1 cellular context compared by ENCODE assay signal in the genomic region with DNA sequence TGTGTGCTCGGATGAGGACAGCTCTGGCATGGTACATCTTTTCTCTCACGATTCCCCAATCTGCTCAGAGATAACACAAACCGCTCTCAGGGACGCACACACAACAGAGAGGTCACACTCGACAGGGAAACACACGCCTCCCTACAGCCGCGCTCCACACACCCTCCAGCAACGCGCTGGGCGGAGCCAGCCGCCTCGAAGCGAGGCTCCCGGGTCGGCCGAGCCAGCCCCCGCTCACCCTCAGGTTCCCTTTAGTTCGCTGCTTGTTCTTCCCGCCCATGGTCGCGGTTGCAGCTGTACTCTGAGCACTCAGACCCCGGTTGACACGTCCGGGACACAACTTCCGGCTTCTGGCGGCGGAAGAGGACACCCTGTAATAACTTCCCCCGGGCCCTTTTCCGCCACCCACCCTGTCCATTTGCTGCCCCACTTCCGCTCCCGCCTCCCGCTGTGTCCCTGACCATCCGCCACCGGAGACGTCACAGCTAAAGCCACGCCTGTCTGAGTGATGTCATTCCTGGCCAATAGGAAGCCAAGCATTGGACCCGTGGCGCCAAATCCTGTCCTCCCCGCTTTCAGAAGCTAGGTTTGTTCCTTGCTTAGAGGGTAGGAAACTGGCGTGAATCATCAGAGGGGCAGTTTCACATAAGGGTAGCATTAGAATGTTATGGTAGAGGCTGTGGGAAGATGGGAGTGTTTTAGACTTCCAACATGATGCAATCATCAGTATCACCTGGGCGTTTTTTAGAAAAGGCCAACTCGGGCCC.
A peak's percentile ranks its signal among the peaks of the same experiment; 100 is the strongest.
TF ChIP-seq lines count a peak whose summit lies in the region.

A gene with protein sequence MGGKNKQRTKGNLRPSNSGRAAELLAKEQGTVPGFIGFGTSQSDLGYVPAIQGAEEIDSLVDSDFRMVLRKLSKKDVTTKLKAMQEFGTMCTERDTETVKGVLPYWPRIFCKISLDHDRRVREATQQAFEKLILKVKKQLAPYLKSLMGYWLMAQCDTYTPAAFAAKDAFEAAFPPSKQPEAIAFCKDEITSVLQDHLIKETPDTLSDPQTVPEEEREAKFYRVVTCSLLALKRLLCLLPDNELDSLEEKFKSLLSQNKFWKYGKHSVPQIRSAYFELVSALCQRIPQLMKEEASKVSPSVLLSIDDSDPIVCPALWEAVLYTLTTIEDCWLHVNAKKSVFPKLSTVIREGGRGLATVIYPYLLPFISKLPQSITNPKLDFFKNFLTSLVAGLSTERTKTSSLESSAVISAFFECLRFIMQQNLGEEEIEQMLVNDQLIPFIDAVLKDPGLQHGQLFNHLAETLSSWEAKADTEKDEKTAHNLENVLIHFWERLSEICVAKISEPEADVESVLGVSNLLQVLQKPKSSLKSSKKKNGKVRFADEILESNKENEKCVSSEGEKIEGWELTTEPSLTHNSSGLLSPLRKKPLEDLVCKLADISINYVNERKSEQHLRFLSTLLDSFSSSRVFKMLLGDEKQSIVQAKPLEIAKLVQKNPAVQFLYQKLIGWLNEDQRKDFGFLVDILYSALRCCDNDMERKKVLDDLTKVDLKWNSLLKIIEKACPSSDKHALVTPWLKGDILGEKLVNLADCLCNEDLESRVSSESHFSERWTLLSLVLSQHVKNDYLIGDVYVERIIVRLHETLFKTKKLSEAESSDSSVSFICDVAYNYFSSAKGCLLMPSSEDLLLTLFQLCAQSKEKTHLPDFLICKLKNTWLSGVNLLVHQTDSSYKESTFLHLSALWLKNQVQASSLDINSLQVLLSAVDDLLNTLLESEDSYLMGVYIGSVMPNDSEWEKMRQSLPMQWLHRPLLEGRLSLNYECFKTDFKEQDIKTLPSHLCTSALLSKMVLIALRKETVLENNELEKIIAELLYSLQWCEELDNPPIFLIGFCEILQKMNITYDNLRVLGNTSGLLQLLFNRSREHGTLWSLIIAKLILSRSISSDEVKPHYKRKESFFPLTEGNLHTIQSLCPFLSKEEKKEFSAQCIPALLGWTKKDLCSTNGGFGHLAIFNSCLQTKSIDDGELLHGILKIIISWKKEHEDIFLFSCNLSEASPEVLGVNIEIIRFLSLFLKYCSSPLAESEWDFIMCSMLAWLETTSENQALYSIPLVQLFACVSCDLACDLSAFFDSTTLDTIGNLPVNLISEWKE (N-terminal part only) (minus strand): TSS at position 352 of the 767 bp plus-strand sequence. CDS start 72 bp downstream, at position 280.

TF ChIP-seq in HepG2, 621 proteins besides CTCF, POLR2A, EP300 and RAD21 (continued from another document and continues in another):
- TF ChIP-seq, protein P1, sequence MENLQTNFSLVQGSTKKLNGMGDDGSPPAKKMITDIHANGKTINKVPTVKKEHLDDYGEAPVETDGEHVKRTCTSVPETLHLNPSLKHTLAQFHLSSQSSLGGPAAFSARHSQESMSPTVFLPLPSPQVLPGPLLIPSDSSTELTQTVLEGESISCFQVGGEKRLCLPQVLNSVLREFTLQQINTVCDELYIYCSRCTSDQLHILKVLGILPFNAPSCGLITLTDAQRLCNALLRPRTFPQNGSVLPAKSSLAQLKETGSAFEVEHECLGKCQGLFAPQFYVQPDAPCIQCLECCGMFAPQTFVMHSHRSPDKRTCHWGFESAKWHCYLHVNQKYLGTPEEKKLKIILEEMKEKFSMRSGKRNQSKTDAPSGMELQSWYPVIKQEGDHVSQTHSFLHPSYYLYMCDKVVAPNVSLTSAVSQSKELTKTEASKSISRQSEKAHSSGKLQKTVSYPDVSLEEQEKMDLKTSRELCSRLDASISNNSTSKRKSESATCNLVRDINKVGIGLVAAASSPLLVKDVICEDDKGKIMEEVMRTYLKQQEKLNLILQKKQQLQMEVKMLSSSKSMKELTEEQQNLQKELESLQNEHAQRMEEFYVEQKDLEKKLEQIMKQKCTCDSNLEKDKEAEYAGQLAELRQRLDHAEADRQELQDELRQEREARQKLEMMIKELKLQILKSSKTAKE (CRISPR knock-in tag; IDR thresholded peaks at IDR 0.05; ENCODE audit: borderline replicate concordance): no peak
- TF ChIP-seq SOX13 (IDR thresholded peaks at IDR 0.05) (no peak), SOX13 (CRISPR knock-in tag; conservative IDR thresholded peaks at IDR 0.05 in 1 of 2, IDR thresholded peaks at IDR 0.05 in 1 of 2) (no peak), POLR2G (IDR thresholded peaks at IDR 0.05; ENCODE audit: low read depth, low read length) (peak; percentile 88), ZNF790 (CRISPR knock-in tag; IDR thresholded peaks at IDR 0.05; ENCODE audit: borderline replicate concordance) (no peak), CEBPB (IDR thresholded peaks at IDR 0.05; ENCODE audit: borderline replicate concordance, low read depth, low read length) (peak; percentile 71), ELF1 (CRISPR knock-in tag; IDR thresholded peaks at IDR 0.05) (peak; percentile 93), BRCA1 (CRISPR knock-in tag; IDR thresholded peaks at IDR 0.05) (0 out of 2 replicates have a peak, but pooled peaks have one; percentile 51), ATF7 (IDR thresholded peaks at IDR 0.05) (peak; percentile 95), ATF7 (CRISPR knock-in tag; IDR thresholded peaks at IDR 0.05) (peak; percentile 99), NR2F2 (IDR thresholded peaks at IDR 0.05; ENCODE audit: borderline replicate concordance, low read depth) (no peak), SP5 (CRISPR knock-in tag; IDR thresholded peaks at IDR 0.05; ENCODE audit: borderline replicate concordance, low read depth) (peak; percentile 49; the same call in 1 of the 2 replicates), HMG20B (CRISPR knock-in tag; conservative IDR thresholded peaks at IDR 0.05) (no peak), ZNF317 (CRISPR knock-in tag; IDR thresholded peaks at IDR 0.05) (0 out of 2 replicates have a peak, but pooled peaks have one; percentile 26), ZFP82 (CRISPR knock-in tag; IDR thresholded peaks at IDR 0.05; ENCODE audit: borderline replicate concordance) (no peak), FIP1L1 (IDR thresholded peaks at IDR 0.05; ENCODE audit: borderline replicate concordance, insufficient read depth, low read depth, low read length) (no peak), EHMT2 (IDR thresholded peaks at IDR 0.05; ENCODE audit: borderline replicate concordance, low read depth, low read length) (no peak), ISX (CRISPR knock-in tag; conservative IDR thresholded peaks at IDR 0.05) (no peak), ZNF850 (CRISPR knock-in tag; conservative IDR thresholded peaks at IDR 0.05) (no peak), RBFOX2 (IDR thresholded peaks at IDR 0.05; ENCODE audit: low read depth, low read length) (peak; percentile 84), ADNP (CRISPR knock-in tag; IDR thresholded peaks at IDR 0.05) (no peak), SMARCC2 (IDR thresholded peaks at IDR 0.05) (no peak)
- TF ChIP-seq, protein P2, sequence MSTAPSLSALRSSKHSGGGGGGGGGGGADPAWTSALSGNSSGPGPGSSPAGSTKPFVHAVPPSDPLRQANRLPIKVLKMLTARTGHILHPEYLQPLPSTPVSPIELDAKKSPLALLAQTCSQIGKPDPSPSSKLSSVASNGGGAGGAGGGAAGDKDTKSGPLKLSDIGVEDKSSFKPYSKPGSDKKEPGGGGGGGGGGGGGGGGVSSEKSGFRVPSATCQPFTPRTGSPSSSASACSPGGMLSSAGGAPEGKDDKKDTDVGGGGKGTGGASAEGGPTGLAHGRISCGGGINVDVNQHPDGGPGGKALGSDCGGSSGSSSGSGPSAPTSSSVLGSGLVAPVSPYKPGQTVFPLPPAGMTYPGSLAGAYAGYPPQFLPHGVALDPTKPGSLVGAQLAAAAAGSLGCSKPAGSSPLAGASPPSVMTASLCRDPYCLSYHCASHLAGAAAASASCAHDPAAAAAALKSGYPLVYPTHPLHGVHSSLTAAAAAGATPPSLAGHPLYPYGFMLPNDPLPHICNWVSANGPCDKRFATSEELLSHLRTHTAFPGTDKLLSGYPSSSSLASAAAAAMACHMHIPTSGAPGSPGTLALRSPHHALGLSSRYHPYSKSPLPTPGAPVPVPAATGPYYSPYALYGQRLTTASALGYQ (CRISPR knock-in tag; IDR thresholded peaks at IDR 0.05): peak; percentile 64; the same call in 1 of the 2 replicates
- TF ChIP-seq, protein P3, sequence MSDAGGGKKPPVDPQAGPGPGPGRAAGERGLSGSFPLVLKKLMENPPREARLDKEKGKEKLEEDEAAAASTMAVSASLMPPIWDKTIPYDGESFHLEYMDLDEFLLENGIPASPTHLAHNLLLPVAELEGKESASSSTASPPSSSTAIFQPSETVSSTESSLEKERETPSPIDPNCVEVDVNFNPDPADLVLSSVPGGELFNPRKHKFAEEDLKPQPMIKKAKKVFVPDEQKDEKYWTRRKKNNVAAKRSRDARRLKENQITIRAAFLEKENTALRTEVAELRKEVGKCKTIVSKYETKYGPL (CRISPR knock-in tag; IDR thresholded peaks at IDR 0.05): no peak
- TF ChIP-seq, protein P4, sequence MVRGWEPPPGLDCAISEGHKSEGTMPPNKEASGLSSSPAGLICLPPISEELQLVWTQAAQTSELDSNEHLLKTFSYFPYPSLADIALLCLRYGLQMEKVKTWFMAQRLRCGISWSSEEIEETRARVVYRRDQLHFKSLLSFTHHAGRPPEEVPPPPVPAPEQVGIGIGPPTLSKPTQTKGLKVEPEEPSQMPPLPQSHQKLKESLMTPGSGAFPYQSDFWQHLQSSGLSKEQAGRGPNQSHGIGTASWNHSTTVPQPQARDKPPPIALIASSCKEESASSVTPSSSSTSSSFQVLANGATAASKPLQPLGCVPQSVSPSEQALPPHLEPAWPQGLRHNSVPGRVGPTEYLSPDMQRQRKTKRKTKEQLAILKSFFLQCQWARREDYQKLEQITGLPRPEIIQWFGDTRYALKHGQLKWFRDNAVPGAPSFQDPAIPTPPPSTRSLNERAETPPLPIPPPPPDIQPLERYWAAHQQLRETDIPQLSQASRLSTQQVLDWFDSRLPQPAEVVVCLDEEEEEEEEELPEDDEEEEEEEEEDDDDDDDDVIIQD (CRISPR knock-in tag; IDR thresholded peaks at IDR 0.05; ENCODE audit: low read depth): no peak; the same call in 1 of the 2 replicates
- TF ChIP-seq, protein P5, sequence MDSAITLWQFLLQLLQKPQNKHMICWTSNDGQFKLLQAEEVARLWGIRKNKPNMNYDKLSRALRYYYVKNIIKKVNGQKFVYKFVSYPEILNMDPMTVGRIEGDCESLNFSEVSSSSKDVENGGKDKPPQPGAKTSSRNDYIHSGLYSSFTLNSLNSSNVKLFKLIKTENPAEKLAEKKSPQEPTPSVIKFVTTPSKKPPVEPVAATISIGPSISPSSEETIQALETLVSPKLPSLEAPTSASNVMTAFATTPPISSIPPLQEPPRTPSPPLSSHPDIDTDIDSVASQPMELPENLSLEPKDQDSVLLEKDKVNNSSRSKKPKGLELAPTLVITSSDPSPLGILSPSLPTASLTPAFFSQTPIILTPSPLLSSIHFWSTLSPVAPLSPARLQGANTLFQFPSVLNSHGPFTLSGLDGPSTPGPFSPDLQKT (CRISPR knock-in tag; IDR thresholded peaks at IDR 0.05; ENCODE audit: borderline replicate concordance): no peak
- TF ChIP-seq, protein P6, sequence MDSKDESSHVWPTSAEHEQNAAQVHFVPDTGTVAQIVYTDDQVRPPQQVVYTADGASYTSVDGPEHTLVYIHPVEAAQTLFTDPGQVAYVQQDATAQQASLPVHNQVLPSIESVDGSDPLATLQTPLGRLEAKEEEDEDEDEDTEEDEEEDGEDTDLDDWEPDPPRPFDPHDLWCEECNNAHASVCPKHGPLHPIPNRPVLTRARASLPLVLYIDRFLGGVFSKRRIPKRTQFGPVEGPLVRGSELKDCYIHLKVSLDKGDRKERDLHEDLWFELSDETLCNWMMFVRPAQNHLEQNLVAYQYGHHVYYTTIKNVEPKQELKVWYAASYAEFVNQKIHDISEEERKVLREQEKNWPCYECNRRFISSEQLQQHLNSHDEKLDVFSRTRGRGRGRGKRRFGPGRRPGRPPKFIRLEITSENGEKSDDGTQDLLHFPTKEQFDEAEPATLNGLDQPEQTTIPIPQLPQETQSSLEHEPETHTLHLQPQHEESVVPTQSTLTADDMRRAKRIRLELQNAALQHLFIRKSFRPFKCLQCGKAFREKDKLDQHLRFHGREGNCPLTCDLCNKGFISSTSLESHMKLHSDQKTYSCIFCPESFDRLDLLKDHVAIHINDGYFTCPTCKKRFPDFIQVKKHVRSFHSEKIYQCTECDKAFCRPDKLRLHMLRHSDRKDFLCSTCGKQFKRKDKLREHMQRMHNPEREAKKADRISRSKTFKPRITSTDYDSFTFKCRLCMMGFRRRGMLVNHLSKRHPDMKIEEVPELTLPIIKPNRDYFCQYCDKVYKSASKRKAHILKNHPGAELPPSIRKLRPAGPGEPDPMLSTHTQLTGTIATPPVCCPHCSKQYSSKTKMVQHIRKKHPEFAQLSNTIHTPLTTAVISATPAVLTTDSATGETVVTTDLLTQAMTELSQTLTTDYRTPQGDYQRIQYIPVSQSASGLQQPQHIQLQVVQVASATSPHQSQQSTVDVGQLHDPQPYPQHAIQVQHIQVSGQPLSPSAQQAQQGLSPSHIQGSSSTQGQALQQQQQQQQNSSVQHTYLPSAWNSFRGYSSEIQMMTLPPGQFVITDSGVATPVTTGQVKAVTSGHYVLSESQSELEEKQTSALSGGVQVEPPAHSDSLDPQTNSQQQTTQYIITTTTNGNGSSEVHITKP (CRISPR knock-in tag; IDR thresholded peaks at IDR 0.05; ENCODE audit: low read depth): no peak
- TF ChIP-seq, protein P7, sequence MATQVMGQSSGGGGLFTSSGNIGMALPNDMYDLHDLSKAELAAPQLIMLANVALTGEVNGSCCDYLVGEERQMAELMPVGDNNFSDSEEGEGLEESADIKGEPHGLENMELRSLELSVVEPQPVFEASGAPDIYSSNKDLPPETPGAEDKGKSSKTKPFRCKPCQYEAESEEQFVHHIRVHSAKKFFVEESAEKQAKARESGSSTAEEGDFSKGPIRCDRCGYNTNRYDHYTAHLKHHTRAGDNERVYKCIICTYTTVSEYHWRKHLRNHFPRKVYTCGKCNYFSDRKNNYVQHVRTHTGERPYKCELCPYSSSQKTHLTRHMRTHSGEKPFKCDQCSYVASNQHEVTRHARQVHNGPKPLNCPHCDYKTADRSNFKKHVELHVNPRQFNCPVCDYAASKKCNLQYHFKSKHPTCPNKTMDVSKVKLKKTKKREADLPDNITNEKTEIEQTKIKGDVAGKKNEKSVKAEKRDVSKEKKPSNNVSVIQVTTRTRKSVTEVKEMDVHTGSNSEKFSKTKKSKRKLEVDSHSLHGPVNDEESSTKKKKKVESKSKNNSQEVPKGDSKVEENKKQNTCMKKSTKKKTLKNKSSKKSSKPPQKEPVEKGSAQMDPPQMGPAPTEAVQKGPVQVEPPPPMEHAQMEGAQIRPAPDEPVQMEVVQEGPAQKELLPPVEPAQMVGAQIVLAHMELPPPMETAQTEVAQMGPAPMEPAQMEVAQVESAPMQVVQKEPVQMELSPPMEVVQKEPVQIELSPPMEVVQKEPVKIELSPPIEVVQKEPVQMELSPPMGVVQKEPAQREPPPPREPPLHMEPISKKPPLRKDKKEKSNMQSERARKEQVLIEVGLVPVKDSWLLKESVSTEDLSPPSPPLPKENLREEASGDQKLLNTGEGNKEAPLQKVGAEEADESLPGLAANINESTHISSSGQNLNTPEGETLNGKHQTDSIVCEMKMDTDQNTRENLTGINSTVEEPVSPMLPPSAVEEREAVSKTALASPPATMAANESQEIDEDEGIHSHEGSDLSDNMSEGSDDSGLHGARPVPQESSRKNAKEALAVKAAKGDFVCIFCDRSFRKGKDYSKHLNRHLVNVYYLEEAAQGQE (IDR thresholded peaks at IDR 0.05; ENCODE audit: borderline replicate concordance in 1 of 2, low read depth in 1 of 2, low read length in 2 of 2): no peak
- TF ChIP-seq, protein P8, sequence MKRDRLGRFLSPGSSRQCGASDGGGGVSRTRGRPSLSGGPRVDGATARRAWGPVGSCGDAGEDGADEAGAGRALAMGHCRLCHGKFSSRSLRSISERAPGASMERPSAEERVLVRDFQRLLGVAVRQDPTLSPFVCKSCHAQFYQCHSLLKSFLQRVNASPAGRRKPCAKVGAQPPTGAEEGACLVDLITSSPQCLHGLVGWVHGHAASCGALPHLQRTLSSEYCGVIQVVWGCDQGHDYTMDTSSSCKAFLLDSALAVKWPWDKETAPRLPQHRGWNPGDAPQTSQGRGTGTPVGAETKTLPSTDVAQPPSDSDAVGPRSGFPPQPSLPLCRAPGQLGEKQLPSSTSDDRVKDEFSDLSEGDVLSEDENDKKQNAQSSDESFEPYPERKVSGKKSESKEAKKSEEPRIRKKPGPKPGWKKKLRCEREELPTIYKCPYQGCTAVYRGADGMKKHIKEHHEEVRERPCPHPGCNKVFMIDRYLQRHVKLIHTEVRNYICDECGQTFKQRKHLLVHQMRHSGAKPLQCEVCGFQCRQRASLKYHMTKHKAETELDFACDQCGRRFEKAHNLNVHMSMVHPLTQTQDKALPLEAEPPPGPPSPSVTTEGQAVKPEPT (CRISPR knock-in tag; IDR thresholded peaks at IDR 0.05; ENCODE audit: low read depth): no peak
